Comparison of ENCODE assay signal across 1 cellular context in genomic region chr16:54140057-54140787, GRCh38.
TF ChIP-seq lines count a peak whose summit lies in the region.

No MANE protein-coding gene starts in this region.

TF ChIP-seq in HepG2, 621 proteins besides CTCF, POLR2A, EP300 and RAD21 (continued from another document and continues in another):
- TF ChIP-seq ETV5 (CRISPR knock-in tag; IDR thresholded peaks at IDR 0.05; ENCODE audit: borderline replicate concordance) (no peak), GTF2F1 (IDR thresholded peaks at IDR 0.05; ENCODE audit: low read length) (no peak), SOX6 (IDR thresholded peaks at IDR 0.05) (no peak), SOX6 (CRISPR knock-in tag; IDR thresholded peaks at IDR 0.05) (peak; percentile 53; the same call in 1 of the 2 replicates), SP5 (CRISPR knock-in tag; IDR thresholded peaks at IDR 0.05; ENCODE audit: borderline replicate concordance, low read depth) (0 out of 2 replicates have a peak, but pooled peaks have one; percentile 33), ZBTB4 (CRISPR knock-in tag; IDR thresholded peaks at IDR 0.05; ENCODE audit: borderline replicate concordance) (no peak), NR2C2 (CRISPR knock-in tag; IDR thresholded peaks at IDR 0.05; ENCODE audit: borderline replicate concordance) (no peak), SNRNP70 (IDR thresholded peaks at IDR 0.05; ENCODE audit: low read depth, low read length) (no peak), MAFK (conservative IDR thresholded peaks at IDR 0.05 in 1 of 2, IDR thresholded peaks at IDR 0.05 in 1 of 2; ENCODE audit: low read length in 2 of 2) (no peak), ZIK1 (CRISPR knock-in tag; IDR thresholded peaks at IDR 0.05; ENCODE audit: borderline replicate concordance, low read depth) (no peak), ZHX2 (IDR thresholded peaks at IDR 0.05; ENCODE audit: low read depth) (no peak), ZHX2 (CRISPR knock-in tag; IDR thresholded peaks at IDR 0.05; ENCODE audit: borderline replicate concordance) (no peak), FLYWCH1 (CRISPR knock-in tag; IDR thresholded peaks at IDR 0.05) (no peak), JUN (CRISPR knock-in tag; IDR thresholded peaks at IDR 0.05) (no peak), DMTF1 (CRISPR knock-in tag; IDR thresholded peaks at IDR 0.05) (no peak), REST (IDR thresholded peaks at IDR 0.05; ENCODE audit: borderline replicate concordance in 1 of 2, low read depth in 1 of 2, low read length in 2 of 2) (no peak), MLX (CRISPR knock-in tag; IDR thresholded peaks at IDR 0.05) (peak; percentile 31; the same call in 1 of the 2 replicates), ZNF713 (CRISPR knock-in tag; IDR thresholded peaks at IDR 0.05) (no peak), ZNF362 (CRISPR knock-in tag; IDR thresholded peaks at IDR 0.05; ENCODE audit: borderline replicate concordance) (no peak), ZNF512B (CRISPR knock-in tag; IDR thresholded peaks at IDR 0.05; ENCODE audit: borderline replicate concordance) (no peak), HOXA5 (CRISPR knock-in tag; IDR thresholded peaks at IDR 0.05) (no peak), ATM (IDR thresholded peaks at IDR 0.05; ENCODE audit: borderline replicate concordance) (no peak), TCF7L2 (IDR thresholded peaks at IDR 0.05; ENCODE audit: low read depth, low read length) (no peak), ZFP82 (CRISPR knock-in tag; IDR thresholded peaks at IDR 0.05; ENCODE audit: borderline replicate concordance) (no peak), CCDC6 (CRISPR knock-in tag; IDR thresholded peaks at IDR 0.05) (no peak), MTA1 (CRISPR knock-in tag; IDR thresholded peaks at IDR 0.05; ENCODE audit: borderline replicate concordance) (no peak), PPARG (CRISPR knock-in tag; conservative IDR thresholded peaks at IDR 0.05) (0 out of 2 replicates have a peak, but pooled peaks have one; percentile 18), ZNF563 (CRISPR knock-in tag; IDR thresholded peaks at IDR 0.05) (no peak), SNAPC4 (CRISPR knock-in tag; IDR thresholded peaks at IDR 0.05) (no peak), RNF2 (conservative IDR thresholded peaks at IDR 0.05; ENCODE audit: low read depth) (no peak)
